In genomic region chr3:180036678-180037455, GRCh38 we compare ENCODE assay signal across 8 cellular contexts. TPM values are rescaled to one million over a fixed set of nuclear protein-coding genes. Genes with fewer than 3 reads are reported as not detected.
DNase-seq lines count a peak whose midpoint lies in the region; ATAC-seq, FAIRE-seq and TF ChIP-seq lines count a peak whose summit lies in the region.

Gene PEX5L, minus strand, starts transcription at chr3:180036937. Its CDS starts 338 bp downstream, at chr3:180036599.

- DNase-seq in GM19238 (ENCODE audit: insufficient read length, low spot score) (peak; percentile 48), NCI-H2227 (lab: John Stamatoyannopoulos, UW; ENCODE audit: unreplicated experiment) (peak; percentile 96), hippocampal formation (lab: John Stamatoyannopoulos, UW) (peak; percentile 54 to 64), gastrocnemius medialis (no peak), GM12891 (ENCODE audit: insufficient read length, low spot score) (no peak)

- H4K20me1 ChIP-seq in BLaER1 treated with 17β-estradiol and CSF1 and Interleukin-3, amounts not matched to agents 10 nM and 100 nM = no peaks in the 10 kb centered on the region

- no peak for FAIRE-seq in GM12891 (lab: Jason Lieb, UNC)

- peak; percentile 91 for ATAC-seq in HG03175 (IDR thresholded peaks at IDR 0.05; ENCODE audit: unreplicated experiment)
- ATAC-seq in gastrocnemius medialis = no peak

- H3K4me1 Mint-ChIP-seq in activated naive CD8-positive, alpha-beta T cell (ENCODE audit: low read depth) = peaks cover 15% of the 10 kb centered on the region

- H3K4me1 ChIP-seq in BLaER1 treated with 17β-estradiol and CSF1 and Interleukin-3, amounts not matched to agents 10 nM and 100 nM = peaks cover 7 to 12% (median 10%) of the 10 kb centered on the region in 10 experiments; a peak in 15 of 20 replicates
- peaks cover 3 to 8% of the 10 kb centered on the region in 2 donors for H3K4me1 ChIP-seq in gastrocnemius medialis

- in situ Hi-C loops in gastrocnemius medialis (cut with MboI; ENCODE audit: low sequenced_read_pairs in 4 of 4) = no loop called here

- TF ChIP-seq CTCF in gastrocnemius medialis (IDR thresholded peaks at IDR 0.05 in 4 of 5, conservative IDR thresholded peaks at IDR 0.05 in 1 of 5) = no peak

- H3K4me3 ChIP-seq in BLaER1 treated with 17β-estradiol and CSF1 and Interleukin-3, amounts not matched to agents 10 nM and 100 nM = no peak within 1 kb of the TSS; a peak in 3 of 20 replicates
- H3K4me3 ChIP-seq in gastrocnemius medialis = peak within 1 kb of the TSS in 3 of 4 donors; percentile 17 to 42 (median 25)

- no peak within 1 kb of the TSS for H3K9ac ChIP-seq in BLaER1 treated with 17β-estradiol and CSF1 and Interleukin-3, amounts not matched to agents 10 nM and 100 nM

- peaks cover 6% of the 10 kb centered on the region for H3K9me3 Mint-ChIP-seq in activated naive CD8-positive, alpha-beta T cell (ENCODE audit: low read depth)

- intact Hi-C loops in gastrocnemius medialis (cut with DNase I; ENCODE audit: low total_unique reads) = no loop called here

- H3K27me3 ChIP-seq in BLaER1 treated with 17β-estradiol and CSF1 and Interleukin-3, amounts not matched to agents 10 nM and 100 nM = no peaks in the 10 kb centered on the region
- peaks cover 26 to 52% (median 34%) of the 10 kb centered on the region in 3 donors for H3K27me3 ChIP-seq in gastrocnemius medialis

- peaks cover 43% of the 10 kb centered on the region for H3K27me3 Mint-ChIP-seq in activated naive CD8-positive, alpha-beta T cell

- H3K27ac Mint-ChIP-seq in activated naive CD8-positive, alpha-beta T cell = no peak within 1 kb of the TSS

- H3K27ac ChIP-seq in BLaER1 treated with 17β-estradiol and CSF1 and Interleukin-3, amounts not matched to agents 10 nM and 100 nM = no peak within 1 kb of the TSS
- H3K27ac ChIP-seq in gastrocnemius medialis = no peak within 1 kb of the TSS

- H3K4me3 Mint-ChIP-seq in activated naive CD8-positive, alpha-beta T cell = peak within 1 kb of the TSS; percentile 82

- no peaks in the 10 kb centered on the region for H3K36me3 ChIP-seq in BLaER1 treated with 17β-estradiol and CSF1 and Interleukin-3, amounts not matched to agents 10 nM and 100 nM
- H3K36me3 ChIP-seq in gastrocnemius medialis = no peaks in the 10 kb centered on the region

- H3K9me3 ChIP-seq in BLaER1 treated with 17β-estradiol and CSF1 and Interleukin-3, amounts not matched to agents 10 nM and 100 nM (replicated peaks in 1 of 11) = peaks cover 6 to 14% (median 11%) of the 10 kb centered on the region in 11 experiments; a peak in 21 of 22 replicates
- no peaks in the 10 kb centered on the region for H3K9me3 ChIP-seq in gastrocnemius medialis

- H3K36me3 Mint-ChIP-seq in activated naive CD8-positive, alpha-beta T cell = peaks cover 2% of the 10 kb centered on the region

- peak within 1 kb of the TSS; percentile 35 to 63 (median 47) for H3K4me2 ChIP-seq in BLaER1 treated with 17β-estradiol and CSF1 and Interleukin-3, amounts not matched to agents 10 nM and 100 nM

- TF ChIP-seq POLR2A in gastrocnemius medialis (IDR thresholded peaks at IDR 0.05) = no peak
- no peak for TF ChIP-seq POLR2A in GM12891 (IDR thresholded peaks at IDR 0.05; ENCODE audit: low read depth, low read length)

TF ChIP-seq in GM12891, 5 proteins besides CTCF, POLR2A, EP300 and RAD21:
- no peak for TF ChIP-seq SPI1 (IDR thresholded peaks at IDR 0.05; ENCODE audit: low read depth, low read length)
- no peak for TF ChIP-seq POLR2AphosphoS5 (IDR thresholded peaks at IDR 0.05; ENCODE audit: low read depth, low read length)
- TF ChIP-seq TAF1 (IDR thresholded peaks at IDR 0.05; ENCODE audit: low read depth, low read length) = no peak
- no peak for TF ChIP-seq POU2F2 (IDR thresholded peaks at IDR 0.05; ENCODE audit: low read depth, low read length)
- no peak for TF ChIP-seq PAX5 (IDR thresholded peaks at IDR 0.05; ENCODE audit: insufficient read depth, low read length, severe bottlenecking)

RNA-seq across cellular contexts. Expression of gene PEX5L, which starts in this region (rescaled TPM):
- under 1 TPM in 1 of 4 donors, not detected in 3; 0.16 TPM for total RNA-seq in gastrocnemius medialis
- 0.13 TPM for polyA plus RNA-seq in GM12891 (2012; ENCODE audit: low read depth, missing spikeins)

Comparison
In these comparisons a context has a peak if more than half of its experiments do, and no peak if none do; other contexts are left out.
1. H3K4me3 ChIP-seq: peak in gastrocnemius medialis (3 of 4); none in BLaER1 treated with 17β-estradiol and CSF1 and Interleukin-3, amounts not matched to agents 10 nM and 100 nM (0 of 10).
2. DNase-seq: peak in GM19238 (single experiment), NCI-H2227 (single experiment) and hippocampal formation (2 of 2); none in gastrocnemius medialis (0 of 2) and GM12891 (single experiment).